ENCODE assay signal across 1 cellular context in the genomic region with DNA sequence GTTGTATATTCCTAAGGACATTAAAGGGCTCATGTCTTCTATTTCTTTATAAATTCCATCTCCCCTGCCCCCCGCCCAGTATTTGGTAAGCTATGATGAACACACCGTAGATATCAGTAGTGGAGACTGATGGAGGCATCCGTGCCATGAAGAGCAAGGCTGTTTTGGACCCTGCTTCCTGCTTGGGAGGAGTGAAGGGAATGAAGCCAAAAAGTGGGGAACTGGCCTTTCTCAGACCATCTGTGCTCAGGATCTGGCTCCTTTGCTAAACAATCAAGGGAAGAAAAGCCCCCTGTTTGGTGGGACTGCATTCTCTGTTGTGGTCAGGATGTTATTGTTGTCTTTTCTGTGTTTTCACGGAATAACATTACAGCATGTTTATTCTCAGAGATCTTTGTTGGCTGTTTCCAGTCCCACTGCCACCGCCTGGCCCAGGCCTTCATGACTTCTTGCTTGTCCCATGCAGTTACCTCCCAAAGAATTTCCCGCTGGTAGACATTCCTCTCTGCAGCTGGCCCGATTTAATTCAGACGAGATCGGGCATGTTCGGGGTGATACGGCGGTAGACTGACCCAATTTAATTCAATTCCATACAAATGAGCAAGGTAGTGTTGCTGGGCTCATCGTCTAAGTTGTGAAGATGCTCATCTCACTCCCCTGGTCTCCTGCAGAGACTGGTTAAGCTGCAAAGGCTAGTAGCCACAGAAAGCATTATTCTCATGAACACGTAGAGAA.
TF ChIP-seq lines count a peak whose summit lies in the region.

No MANE protein-coding gene starts in this region.

TF ChIP-seq in H1, 55 proteins besides CTCF, POLR2A, EP300 and RAD21:
- TF ChIP-seq SP4 (IDR thresholded peaks at IDR 0.05; ENCODE audit: low read length) (no peak), GTF2F1 (IDR thresholded peaks at IDR 0.05; ENCODE audit: borderline replicate concordance, low read depth, low read length) (no peak), CTBP2 (IDR thresholded peaks at IDR 0.05; ENCODE audit: borderline replicate concordance, insufficient read depth, insufficient read length, low read length) (no peak), SAP30 (IDR thresholded peaks at IDR 0.05; ENCODE audit: insufficient read depth, insufficient replicate concordance, low read length) (no peak), TCF12 (IDR thresholded peaks at IDR 0.05; ENCODE audit: low read depth, low read length) (no peak), CHD7 (IDR thresholded peaks at IDR 0.05; ENCODE audit: insufficient replicate concordance, low read length) (no peak), SP1 (IDR thresholded peaks at IDR 0.05; ENCODE audit: low read depth, low read length) (no peak), BRCA1 (IDR thresholded peaks at IDR 0.05; ENCODE audit: low read depth, low read length) (no peak), GABPA (IDR thresholded peaks at IDR 0.05; ENCODE audit: borderline replicate concordance, insufficient read depth, low read length) (no peak), SUZ12 (IDR thresholded peaks at IDR 0.05; ENCODE audit: low read length) (no peak), SIX5 (IDR thresholded peaks at IDR 0.05; ENCODE audit: low read depth, low read length) (no peak)
- TF ChIP-seq, protein P1, sequence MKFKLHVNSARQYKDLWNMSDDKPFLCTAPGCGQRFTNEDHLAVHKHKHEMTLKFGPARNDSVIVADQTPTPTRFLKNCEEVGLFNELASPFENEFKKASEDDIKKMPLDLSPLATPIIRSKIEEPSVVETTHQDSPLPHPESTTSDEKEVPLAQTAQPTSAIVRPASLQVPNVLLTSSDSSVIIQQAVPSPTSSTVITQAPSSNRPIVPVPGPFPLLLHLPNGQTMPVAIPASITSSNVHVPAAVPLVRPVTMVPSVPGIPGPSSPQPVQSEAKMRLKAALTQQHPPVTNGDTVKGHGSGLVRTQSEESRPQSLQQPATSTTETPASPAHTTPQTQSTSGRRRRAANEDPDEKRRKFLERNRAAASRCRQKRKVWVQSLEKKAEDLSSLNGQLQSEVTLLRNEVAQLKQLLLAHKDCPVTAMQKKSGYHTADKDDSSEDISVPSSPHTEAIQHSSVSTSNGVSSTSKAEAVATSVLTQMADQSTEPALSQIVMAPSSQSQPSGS (IDR thresholded peaks at IDR 0.05; ENCODE audit: low read length), result no peak
